In genomic region chr1:6185151-6185550, GRCh38 we compare ENCODE assay signal across 1 cellular context.
TF ChIP-seq lines count a peak whose summit lies in the region.

No MANE protein-coding gene starts in this region.

TF ChIP-seq in GM23338, 12 proteins besides CTCF, POLR2A, EP300 and RAD21 (continued from another document):
- no peak for TF ChIP-seq ZNF462 (CRISPR knock-in tag; IDR thresholded peaks at IDR 0.05)
- TF ChIP-seq NANOG (IDR thresholded peaks at IDR 0.05; ENCODE audit: borderline replicate concordance): no peak
- no peak for TF ChIP-seq EZH2 (IDR thresholded peaks at IDR 0.05; ENCODE audit: low read depth, unreplicated experiment)
- no peak for TF ChIP-seq CREB1 (CRISPR knock-in tag; IDR thresholded peaks at IDR 0.05; ENCODE audit: low read depth)
TF ChIP-seq in GM23338: peak in this region for 0.
